In the genomic region with DNA sequence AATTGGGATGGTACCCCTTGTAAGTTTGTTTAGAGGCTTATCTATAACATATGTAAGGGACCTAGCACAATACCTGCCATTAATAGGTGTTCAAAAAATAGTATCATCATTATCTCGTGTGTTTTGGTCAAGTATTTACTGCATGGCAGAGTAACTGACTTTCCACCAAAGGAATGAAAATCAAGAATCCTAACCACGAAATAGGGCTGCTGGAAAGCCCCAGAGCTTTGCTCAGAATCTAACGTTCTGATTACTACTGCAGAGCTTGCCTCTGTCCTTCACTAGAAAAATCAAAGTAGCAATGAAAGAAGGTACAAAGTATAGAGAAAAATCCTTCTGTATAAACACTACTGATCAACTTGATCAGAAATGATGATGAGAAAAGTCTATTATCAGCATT, we compare ENCODE assay signal across 26 cellular contexts. TPM values are rescaled to one million over a fixed set of nuclear protein-coding genes. Genes with fewer than 3 reads are reported as not detected.
"Had no signal": no experiment of that assay in that cellular context is flagged by ENCODE, and none has a peak within 500 bp of the region (broad histone marks: within the 10 kb centered on the region; RNA-seq: fewer than 3 reads in every experiment).

No MANE protein-coding gene starts in this region.

- H3K9me3 Mint-ChIP-seq: natural killer cell had no signal

- DNase-seq: cortex of kidney; dorsolateral prefrontal cortex; effector CD8-positive, alpha-beta T cell; heart left ventricle; hypothalamus; left ventricle myocardium inferior; lower lobe of right lung; natural killer cell; posterior cingulate gyrus; sigmoid colon; stimulated activated CD4-positive, alpha-beta T cell treated with anti-CD3 and anti-CD28 coated beads, Interleukin-12 subunit alpha, Interleukin-12 subunit beta, amount 100 ng/mL, for 4 hours; stimulated activated naive CD4-positive, alpha-beta T cell; stomach; substantia nigra; trophoblast cell had no signal

- H3K4me1 Mint-ChIP-seq: memory B cell, mesothelial cell of epicardium, neural crest cell had no signal

- H3K4me3 Mint-ChIP-seq: memory B cell, mesothelial cell of epicardium, natural killer cell, neural crest cell had no signal

- H3K27me3 Mint-ChIP-seq: memory B cell had no signal

- H3K4me3 ChIP-seq: dorsolateral prefrontal cortex, heart left ventricle, left ventricle myocardium inferior, lower lobe of right lung, right atrium auricular region, sigmoid colon, skin epidermis, stomach, thoracic aorta had no signal

- H3K4me1 ChIP-seq: left ventricle myocardium inferior, lower lobe of right lung, right atrium auricular region, sigmoid colon, stomach had no signal

- ATAC-seq: heart left ventricle, lower lobe of right lung, natural killer cell had no signal

- H3K27me3 ChIP-seq: dorsolateral prefrontal cortex, heart left ventricle, right atrium auricular region, sigmoid colon, stomach had no signal

- H3K27ac Mint-ChIP-seq: memory B cell, mesothelial cell of epicardium had no signal

- H3K27ac ChIP-seq: dorsolateral prefrontal cortex, heart left ventricle, left ventricle myocardium inferior, lower lobe of right lung, right atrium auricular region, sigmoid colon, skin epidermis, stomach, thoracic aorta had no signal

- H3K9me3 ChIP-seq: thoracic aorta had no signal

RNA-seq across cellular contexts. Expression of a gene that starts 40.2 kb away (rescaled TPM):
- total RNA-seq: frontal cortex, glomerular endothelial cell, left ventricle myocardium inferior, mucosa of gallbladder, myocyte, natural killer cell, right atrium auricular region, stomach, thoracic aorta, urinary bladder had no signal
- polyA plus RNA-seq: heart left ventricle, sigmoid colon had no signal
